In the genomic region with DNA sequence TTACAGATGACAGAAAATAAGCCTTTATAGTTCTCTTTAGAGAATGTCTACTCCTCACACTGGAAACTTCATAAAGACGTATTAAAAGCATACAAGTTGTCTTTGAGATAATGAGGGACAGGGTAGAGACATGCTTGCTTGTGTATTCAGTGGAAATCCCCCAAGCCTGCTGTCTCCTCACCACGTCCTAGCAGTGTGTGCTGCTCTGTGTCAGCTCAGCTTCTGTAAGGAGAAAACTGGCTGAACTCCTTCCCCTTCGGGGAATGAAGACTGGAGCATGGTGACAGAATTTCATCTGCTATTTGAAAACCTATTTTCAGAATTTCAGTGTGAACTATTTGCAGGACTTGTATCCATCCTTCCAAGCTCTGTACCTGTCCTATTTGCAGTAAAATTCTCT, we compare ENCODE assay signal across 21 cellular contexts. TPM values are rescaled to one million over a fixed set of nuclear protein-coding genes. Genes with fewer than 3 reads are reported as not detected.
"Had no signal": no experiment of that assay in that cellular context is flagged by ENCODE, and none has a peak within 500 bp of the region (broad histone marks: within the 10 kb centered on the region; RNA-seq: fewer than 3 reads in every experiment).

No MANE protein-coding gene starts in this region.

- H3K36me3 Mint-ChIP-seq: activated CD4-positive, alpha-beta memory T cell treated with anti-CD3 and anti-CD28 coated beads for 36 hours; activated naive CD4-positive, alpha-beta T cell treated with anti-CD3 and anti-CD28 coated beads, Interleukin-2, amount 50 U/mL, for 24 hours had no signal

- H3K4me3 ChIP-seq: MG63, PC-9 had no signal

- H3K9me3 Mint-ChIP-seq: activated B cell treated with CpG ODN at 0.5 μM for 24 hours; activated CD4-positive, alpha-beta memory T cell treated with anti-CD3 and anti-CD28 coated beads for 36 hours; activated naive CD4-positive, alpha-beta T cell treated with anti-CD3 and anti-CD28 coated beads, Interleukin-2, amount 50 U/mL, for 24 hours had no signal

- H3K4me3 Mint-ChIP-seq: activated B cell treated with CpG ODN at 0.5 μM for 24 hours; activated CD4-positive, alpha-beta memory T cell treated with anti-CD3 and anti-CD28 coated beads for 36 hours; activated CD4-positive, alpha-beta T cell treated with anti-CD3 and anti-CD28 coated beads, Interleukin-2, amount 10 ng/mL, durations not matched to agents 7 days and 5 days; activated naive CD4-positive, alpha-beta T cell treated with anti-CD3 and anti-CD28 coated beads, Interleukin-2, amount 50 U/mL, for 24 hours; activated T-cell treated with anti-CD3 and anti-CD28 coated beads, Interleukin-2, amount 50 U/mL, for 72 hours had no signal

- H3K9me3 ChIP-seq: MG63 had no signal

- H3K36me3 ChIP-seq: MG63 had no signal

- H3K27ac ChIP-seq: PC-9 had no signal

- ATAC-seq: activated T-cell treated with anti-CD3 and anti-CD28 coated beads, Interleukin-2, amount 50 U/mL, for 72 hours had no signal

- H3K27ac Mint-ChIP-seq: activated B cell treated with CpG ODN at 0.5 μM for 24 hours; activated CD4-positive, alpha-beta memory T cell treated with anti-CD3 and anti-CD28 coated beads for 36 hours; activated CD4-positive, alpha-beta T cell treated with anti-CD3 and anti-CD28 coated beads, Interleukin-2, amount 10 ng/mL, durations not matched to agents 7 days and 5 days; activated naive CD4-positive, alpha-beta T cell treated with anti-CD3 and anti-CD28 coated beads, Interleukin-2, amount 50 U/mL, for 24 hours; activated T-cell treated with anti-CD3 and anti-CD28 coated beads, Interleukin-2, amount 50 U/mL, for 72 hours had no signal

- DNase-seq: activated B cell treated with CpG ODN at 0.5 μM for 24 hours; activated CD4-positive, alpha-beta memory T cell treated with anti-CD3 and anti-CD28 coated beads for 36 hours; activated CD4-positive, alpha-beta T cell treated with anti-CD3 and anti-CD28 coated beads, Interleukin-2, amount 10 ng/mL, durations not matched to agents 7 days and 5 days; activated CD8-positive, alpha-beta memory T cell treated with anti-CD3 and anti-CD28 coated beads for 24 hours; activated naive CD4-positive, alpha-beta T cell; cerebellar nuclear complex; MG63; NCI-H1105; NCI-H1436; NCI-H1694 treated with DMSO at 0.1 percent for 48 hours; NCI-H2081; NCI-H510A treated with DMSO at 0.1 percent for 48 hours; NCI-H69; PC-9; SIG-M5; T-helper 2 cell; T1000 had no signal

RNA-seq across cellular contexts. Expression of gene OR2V2, which starts 9.4 kb away (rescaled TPM):
- total RNA-seq: activated B cell treated with CpG ODN at 0.5 μM for 24 hours; activated CD4-positive, alpha-beta memory T cell treated with anti-CD3 and anti-CD28 coated beads for 36 hours; activated CD4-positive, alpha-beta T cell treated with anti-CD3 and anti-CD28 coated beads, Interleukin-2, amount 10 ng/mL, durations not matched to agents 7 days and 5 days; activated T-cell treated with anti-CD3 and anti-CD28 coated beads, Interleukin-2, amount 50 U/mL, for 72 hours; cardiac septum; PC-9; RPMI7951 had no signal

RNA-seq across cellular contexts. Expression of gene OR2V1, which starts 25.8 kb away (rescaled TPM):
- total RNA-seq: activated B cell treated with CpG ODN at 0.5 μM for 24 hours; activated CD4-positive, alpha-beta memory T cell treated with anti-CD3 and anti-CD28 coated beads for 36 hours; activated CD4-positive, alpha-beta T cell treated with anti-CD3 and anti-CD28 coated beads, Interleukin-2, amount 10 ng/mL, durations not matched to agents 7 days and 5 days; activated T-cell treated with anti-CD3 and anti-CD28 coated beads, Interleukin-2, amount 50 U/mL, for 72 hours; cardiac septum; PC-9; RPMI7951 had no signal
